ENCODE assay signal across 18 cellular contexts in genomic region chr5:79840085-79840990, GRCh38.
DNase-seq lines count a peak whose midpoint lies in the region; ATAC-seq and TF ChIP-seq lines count a peak whose summit lies in the region.
"Had no signal": no experiment of that assay in that cellular context is flagged by ENCODE, and none has a peak within 500 bp of the region (broad histone marks: within the 10 kb centered on the region; RNA-seq: fewer than 3 reads in every experiment).

No MANE protein-coding gene starts in this region.

- peak; percentile 57 for ATAC-seq in Right ventricle myocardium inferior
- no peak for ATAC-seq in right cardiac atrium
- ATAC-seq in HG02884 (IDR thresholded peaks at IDR 0.05; ENCODE audit: unreplicated experiment), result no peak
- ATAC-seq in GM19397 (IDR thresholded peaks at IDR 0.05; ENCODE audit: unreplicated experiment), result no peak
- no peak for ATAC-seq in esophagus mucosa
- ATAC-seq: gastrocnemius medialis had no signal

- H3K4me3 Mint-ChIP-seq in endodermal cell (no peak overlapping the region), nephron (peak overlapping the region; percentile 7 to 29 (median 12))

- H3K27me3 ChIP-seq in right cardiac atrium (ENCODE audit: control insufficient read depth, insufficient read depth), result no peaks in the 10 kb centered on the region
- H3K27me3 ChIP-seq in endodermal cell (ENCODE audit: control insufficient read depth, insufficient read depth, low read length, poor library complexity, severe bottlenecking), result no peaks in the 10 kb centered on the region
- no peaks in the 10 kb centered on the region for H3K27me3 ChIP-seq in uterus
- H3K27me3 ChIP-seq: gastrocnemius medialis, upper lobe of left lung had no signal

- H3K4me3 ChIP-seq in right cardiac atrium (ENCODE audit: low read length) (no peak overlapping the region), endodermal cell (ENCODE audit: low read length) (no peak overlapping the region), uterus (no peak overlapping the region)
- H3K4me3 ChIP-seq: gastrocnemius medialis, upper lobe of left lung had no signal

- H3K9me3 ChIP-seq in right cardiac atrium (ENCODE audit: control insufficient read depth, low read length) (no peaks in the 10 kb centered on the region), endodermal cell (ENCODE audit: control insufficient read depth, low read length) (no peaks in the 10 kb centered on the region), uterus (no peaks in the 10 kb centered on the region)
- H3K9me3 ChIP-seq: BE2C, gastrocnemius medialis, upper lobe of left lung had no signal

- intact Hi-C loops in Right ventricle myocardium inferior (cut with DNase I), result no loop called here
- intact Hi-C loops in right cardiac atrium (cut with DNase I), result no loop called here
- intact Hi-C loops in uterus (cut with DNase I; ENCODE audit: low total_unique reads), result no loop called here

- no peaks in the 10 kb centered on the region for H3K36me3 ChIP-seq in endodermal cell (ENCODE audit: control insufficient read depth, insufficient read depth, low read length)
- no peaks in the 10 kb centered on the region for H3K36me3 ChIP-seq in uterus
- H3K36me3 ChIP-seq: BE2C, gastrocnemius medialis, upper lobe of left lung had no signal

- TF ChIP-seq CTCF in endodermal cell (conservative IDR thresholded peaks at IDR 0.05) (no peak), nephron (IDR thresholded peaks at IDR 0.05; ENCODE audit: unreplicated experiment in 3 of 3) (no peak), uterus (IDR thresholded peaks at IDR 0.05) (no peak)

- DNase-seq in Right ventricle myocardium inferior (ENCODE audit: missing footprints) (no peak), right cardiac atrium (no peak), endodermal cell (peak; percentile 30), uterus (no peak)
- DNase-seq: activated CD4-positive, alpha-beta T cell treated with anti-CD3 and anti-CD28 coated beads for 48 hours; activated CD8-positive, alpha-beta memory T cell treated with anti-CD3 and anti-CD28 coated beads, Interleukin-2, amount 50 U/mL, for 4 hours; activated effector memory CD4-positive, alpha-beta T cell treated with Interleukin-2 at 50 U/mL for 16 hours; BE2C; gastrocnemius medialis; midbrain; NCI-H187; stimulated activated naive CD4-positive, alpha-beta T cell treated with Interleukin-2 at 50 U/mL for 16 hours; upper lobe of left lung had no signal

- no peak overlapping the region for H3K27ac ChIP-seq in right cardiac atrium (ENCODE audit: low read length)
- no peak overlapping the region for H3K27ac ChIP-seq in endodermal cell (ENCODE audit: low read depth, low read length)
- peak overlapping the region; percentile 67 to 73 for H3K27ac ChIP-seq in uterus
- H3K27ac ChIP-seq: gastrocnemius medialis, HL-60, upper lobe of left lung had no signal

- 43% methylated on average over 7 of the region's 7 CpGs for WGBS in right cardiac atrium
- 84 to 85% methylated on average over 6 to 7 of the region's 7 CpGs for WGBS in endodermal cell (ENCODE audit: insufficient coverage in 1 of 2, insufficient read length in 1 of 2), 2 experiments

- H3K4me1 ChIP-seq in right cardiac atrium (ENCODE audit: control insufficient read depth, insufficient read depth, low read length), result no peaks in the 10 kb centered on the region
- no peaks in the 10 kb centered on the region for H3K4me1 ChIP-seq in endodermal cell (ENCODE audit: control insufficient read depth, insufficient read depth, low read length)
- peaks cover 0 to 6% of the 10 kb centered on the region in 2 donors for H3K4me1 ChIP-seq in uterus
- H3K4me1 ChIP-seq: BE2C, upper lobe of left lung had no signal

- H3K27me3 Mint-ChIP-seq in endodermal cell (ENCODE audit: insufficient read depth), result no peaks in the 10 kb centered on the region
- peaks cover 52% of the 10 kb centered on the region for H3K27me3 Mint-ChIP-seq in nephron (ENCODE audit: low read depth)

- H3K36me3 Mint-ChIP-seq in endodermal cell (ENCODE audit: low read depth) (no peaks in the 10 kb centered on the region), nephron (ENCODE audit: low read depth) (no peaks in the 10 kb centered on the region)

- no peak for TF ChIP-seq POLR2A in uterus (IDR thresholded peaks at IDR 0.05)

- H3K27ac Mint-ChIP-seq in endodermal cell (no peak overlapping the region), nephron (peak overlapping the region; percentile 68 to 94 (median 73))

- no peak overlapping the region for H3K9ac ChIP-seq in endodermal cell (ENCODE audit: extremely low read depth, low read length, poor library complexity, severe bottlenecking)

- H3K9me3 Mint-ChIP-seq in endodermal cell (no peaks in the 10 kb centered on the region), nephron (no peaks in the 10 kb centered on the region)

- H3K4me1 Mint-ChIP-seq in endodermal cell, result peaks cover 3% of the 10 kb centered on the region
- peaks cover 34% of the 10 kb centered on the region for H3K4me1 Mint-ChIP-seq in nephron

Comparison
In these comparisons a context has a peak if more than half of its experiments do, and no peak if none do; other contexts are left out.
1. H3K27ac ChIP-seq: peak in uterus (2 of 2); none in right cardiac atrium (single experiment) and endodermal cell (single experiment).